25 cellular contexts compared by ENCODE assay signal in the genomic region with DNA sequence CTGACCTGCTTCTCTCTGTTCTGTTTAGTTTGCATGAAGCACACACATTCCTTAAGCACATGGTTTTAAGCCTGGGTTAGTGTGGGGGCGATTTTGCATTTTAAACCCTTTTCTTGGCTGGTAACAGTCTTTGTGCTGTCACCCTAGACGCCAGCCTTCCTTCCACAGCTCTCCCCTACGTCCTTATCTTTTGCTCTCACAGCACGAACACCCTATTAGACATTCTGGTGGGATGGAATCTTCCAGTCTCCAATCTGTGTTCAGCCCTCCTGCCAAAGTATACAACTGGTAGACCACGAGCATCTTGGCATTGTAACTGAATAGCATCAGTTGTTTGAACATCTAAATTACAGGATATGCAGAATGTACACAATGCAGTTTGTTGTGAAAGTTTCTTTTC.
"Had no signal": no experiment of that assay in that cellular context is flagged by ENCODE, and none has a peak within 500 bp of the region (broad histone marks: within the 10 kb centered on the region; RNA-seq: fewer than 3 reads in every experiment).

No MANE protein-coding gene starts in this region.

- DNase-seq: heart left ventricle; hypothalamus; immature natural killer cell; kidney; left colon; left lung; lower lobe of right lung; mammary epithelial cell; mesenchymal stem cell; naive thymus-derived CD8-positive, alpha-beta T cell; ovary; right lobe of liver; stimulated activated CD4-positive, alpha-beta T cell treated with anti-CD3 and anti-CD28 coated beads, Interleukin-2, amount 100 ng/mL, for 24 hours; stimulated activated CD4-positive, alpha-beta T cell treated with anti-CD3 and anti-CD28 coated beads, Interleukin-4, amount 100 ng/mL, for 1 hour; stimulated activated naive CD4-positive, alpha-beta T cell had no signal

- H3K36me3 Mint-ChIP-seq: immature natural killer cell; stimulated activated effector memory CD8-positive, alpha-beta T cell treated with anti-CD3 and anti-CD28 coated beads, Interleukin-12 subunit alpha, Interleukin-12 subunit beta, amount 100 ng/mL, for 72 hours had no signal

- H3K27me3 Mint-ChIP-seq: naive thymus-derived CD8-positive, alpha-beta T cell; stimulated activated naive CD8-positive, alpha-beta T cell treated with anti-CD3 and anti-CD28 coated beads, Interleukin-15, Interleukin-2, amounts not matched to agents 100 ng/mL and 50 ng/mL, for 24 hours had no signal

- H3K4me1 Mint-ChIP-seq: immature natural killer cell; naive thymus-derived CD8-positive, alpha-beta T cell; nephron; stimulated activated effector memory CD8-positive, alpha-beta T cell treated with anti-CD3 and anti-CD28 coated beads, Interleukin-12 subunit alpha, Interleukin-12 subunit beta, amount 100 ng/mL, for 72 hours had no signal

- H3K4me1 ChIP-seq: heart left ventricle, left lung, lower lobe of right lung, right atrium auricular region, right lobe of liver, tibial nerve had no signal

- H3K27me3 ChIP-seq: heart left ventricle, left lung, ovary, right atrium auricular region, right lobe of liver, tibial nerve had no signal

- H3K27ac Mint-ChIP-seq: immature natural killer cell; naive thymus-derived CD8-positive, alpha-beta T cell; nephron; progenitor cell of endocrine pancreas; stimulated activated effector memory CD8-positive, alpha-beta T cell treated with anti-CD3 and anti-CD28 coated beads, Interleukin-12 subunit alpha, Interleukin-12 subunit beta, amount 100 ng/mL, for 72 hours; stimulated activated naive CD8-positive, alpha-beta T cell treated with anti-CD3 and anti-CD28 coated beads, Interleukin-15, Interleukin-2, amounts not matched to agents 100 ng/mL and 50 ng/mL, for 24 hours; type B pancreatic cell had no signal

- H3K4me3 Mint-ChIP-seq: immature natural killer cell; naive thymus-derived CD8-positive, alpha-beta T cell; nephron; neural crest cell; stimulated activated effector memory CD8-positive, alpha-beta T cell treated with anti-CD3 and anti-CD28 coated beads, Interleukin-12 subunit alpha, Interleukin-12 subunit beta, amount 100 ng/mL, for 72 hours; stimulated activated naive CD8-positive, alpha-beta T cell treated with anti-CD3 and anti-CD28 coated beads, Interleukin-15, Interleukin-2, amounts not matched to agents 100 ng/mL and 50 ng/mL, for 24 hours; type B pancreatic cell had no signal

- H3K4me3 ChIP-seq: heart left ventricle, left lung, lower lobe of right lung, ovary, right atrium auricular region, right lobe of liver, smooth muscle cell, tibial nerve had no signal

- H3K9me3 ChIP-seq: lower lobe of right lung, ovary, right atrium auricular region, right lobe of liver had no signal

- FAIRE-seq: islet of Langerhans, kidney had no signal

- H3K36me3 ChIP-seq: heart left ventricle, left lung, lower lobe of right lung, ovary, right atrium auricular region, right lobe of liver, tibial nerve had no signal
